9 cellular contexts compared by ENCODE assay signal in genomic region chr9:104775574-104775936, GRCh38. TPM values are rescaled to one million over a fixed set of nuclear protein-coding genes. Genes with fewer than 3 reads are reported as not detected.
A peak's percentile ranks its signal among the peaks of the same experiment; 100 is the strongest.
DNase-seq lines count a peak whose midpoint lies in the region; ATAC-seq and TF ChIP-seq lines count a peak whose summit lies in the region.
"Had no signal": no experiment of that assay in that cellular context is flagged by ENCODE, and none has a peak within 500 bp of the region (broad histone marks: within the 10 kb centered on the region; RNA-seq: fewer than 3 reads in every experiment).

No MANE protein-coding gene starts in this region.

- H3K27ac ChIP-seq in heart left ventricle: peak overlapping the region in 11 of 12 donors; percentile 61 to 86 (median 72)

- H3K27me3 ChIP-seq in heart left ventricle: no peaks in the 10 kb centered on the region

- DNase-seq in heart left ventricle (no peak), NCI-H1092 treated with DMSO at 0.1 percent for 48 hours (lab: John Stamatoyannopoulos, UW) (no peak), GM10248 (ENCODE audit: extremely low spot score) (no peak)
- DNase-seq in stimulated activated naive CD4-positive, alpha-beta T cell (lab: John Stamatoyannopoulos, UW): no peak
- DNase-seq in stimulated activated CD4-positive, alpha-beta T cell treated with anti-CD3 and anti-CD28 coated beads, Interleukin-2, amount 100 ng/mL, for 24 hours: no peak
- DNase-seq: T-helper 17 cell had no signal

- ATAC-seq in GM18502 (IDR thresholded peaks at IDR 0.05; ENCODE audit: poor library complexity, unreplicated experiment) (peak; percentile 80), GM21390 (IDR thresholded peaks at IDR 0.05; ENCODE audit: unreplicated experiment) (peak; percentile 74), HG03108 (IDR thresholded peaks at IDR 0.05; ENCODE audit: unreplicated experiment) (peak; percentile 55), heart left ventricle (peak; percentile 29 to 58 (median 42))

- no peaks in the 10 kb centered on the region for H3K9me3 ChIP-seq in heart left ventricle

- CTCF ChIA-PET in GM10248 (lab: Yijun Ruan, JAX): interaction anchor here (1.0 kb wide), 1 partner anchor 10 kb away, joined by 3 read pairs; no protein-coding TSS in a partner anchor

- POLR2A ChIA-PET in GM10248 (lab: Yijun Ruan, JAX): interaction anchor here (0.5 to 1.1 kb wide), 2 partner anchors 28 to 572 kb away, joined by 3 to 10 read pairs; partner anchors contain the start of gene NIPSNAP3A

- H3K36me3 ChIP-seq in heart left ventricle: peaks cover 0 to 17% (median 0%) of the 10 kb centered on the region in 9 donors

- TF ChIP-seq CTCF in heart left ventricle (IDR thresholded peaks at IDR 0.05) (no peak), GM10248 (IDR thresholded peaks at IDR 0.05; ENCODE audit: control extremely low read depth, extremely low read depth, low read depth, missing control alignments) (no peak)

- intact Hi-C loops in heart left ventricle (cut with DNase I): no loop called here

- H3K4me1 ChIP-seq in heart left ventricle: peaks cover 0 to 56% (median 36%) of the 10 kb centered on the region in 12 donors

- H3K4me3 ChIP-seq in heart left ventricle: peak overlapping the region in 2 of 12 donors; percentile 29 to 39

- no peak for TF ChIP-seq POLR2A in heart left ventricle (IDR thresholded peaks at IDR 0.05)

RNA-seq across cellular contexts. Expression of gene NIPSNAP3B, which starts 11.6 kb away (rescaled TPM):
- total RNA-seq in heart left ventricle: 10 to 100 TPM; 20.0 to 41.3 (median 29.0) TPM
- 10 to 100 TPM; 11.8 to 16.6 TPM for polyA plus RNA-seq in heart left ventricle

RNA-seq across cellular contexts. Expression of gene NIPSNAP3A, which starts 28.1 kb away (rescaled TPM):
- 10 to 100 TPM; 14.9 to 37.0 (median 22.9) TPM for total RNA-seq in heart left ventricle
- 10 to 100 TPM; 16.3 to 30.1 TPM for polyA plus RNA-seq in heart left ventricle
